Comparison of ENCODE assay signal across 1 cellular context in the genomic region with DNA sequence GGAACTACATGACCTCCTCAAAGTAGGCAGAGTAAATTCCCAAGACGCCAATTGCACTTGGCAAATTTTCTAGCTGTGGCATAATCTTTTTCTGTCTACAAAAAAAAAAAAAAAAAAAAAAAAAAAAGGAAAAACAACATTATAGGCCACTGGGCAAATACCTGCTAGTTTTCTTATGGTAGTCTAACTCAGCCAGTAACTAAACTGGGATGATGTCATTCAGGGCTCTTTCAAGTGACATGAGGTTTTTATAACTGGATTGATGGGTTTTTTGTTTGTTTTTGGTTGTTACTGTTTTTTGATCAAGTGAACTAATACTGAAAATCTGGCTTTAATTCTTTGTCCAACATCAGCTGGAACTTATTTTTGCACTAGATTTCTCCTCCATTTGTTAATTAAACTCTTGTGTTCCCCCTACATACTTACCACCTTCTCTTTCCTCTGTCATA.
A peak's percentile ranks its signal among the peaks of the same experiment; 100 is the strongest.
TF ChIP-seq lines count a peak whose summit lies in the region.

No MANE protein-coding gene starts in this region.

TF ChIP-seq in HEK293, 187 proteins besides CTCF, POLR2A, EP300 and RAD21 (continued from another document):
- TF ChIP-seq, protein P1, sequence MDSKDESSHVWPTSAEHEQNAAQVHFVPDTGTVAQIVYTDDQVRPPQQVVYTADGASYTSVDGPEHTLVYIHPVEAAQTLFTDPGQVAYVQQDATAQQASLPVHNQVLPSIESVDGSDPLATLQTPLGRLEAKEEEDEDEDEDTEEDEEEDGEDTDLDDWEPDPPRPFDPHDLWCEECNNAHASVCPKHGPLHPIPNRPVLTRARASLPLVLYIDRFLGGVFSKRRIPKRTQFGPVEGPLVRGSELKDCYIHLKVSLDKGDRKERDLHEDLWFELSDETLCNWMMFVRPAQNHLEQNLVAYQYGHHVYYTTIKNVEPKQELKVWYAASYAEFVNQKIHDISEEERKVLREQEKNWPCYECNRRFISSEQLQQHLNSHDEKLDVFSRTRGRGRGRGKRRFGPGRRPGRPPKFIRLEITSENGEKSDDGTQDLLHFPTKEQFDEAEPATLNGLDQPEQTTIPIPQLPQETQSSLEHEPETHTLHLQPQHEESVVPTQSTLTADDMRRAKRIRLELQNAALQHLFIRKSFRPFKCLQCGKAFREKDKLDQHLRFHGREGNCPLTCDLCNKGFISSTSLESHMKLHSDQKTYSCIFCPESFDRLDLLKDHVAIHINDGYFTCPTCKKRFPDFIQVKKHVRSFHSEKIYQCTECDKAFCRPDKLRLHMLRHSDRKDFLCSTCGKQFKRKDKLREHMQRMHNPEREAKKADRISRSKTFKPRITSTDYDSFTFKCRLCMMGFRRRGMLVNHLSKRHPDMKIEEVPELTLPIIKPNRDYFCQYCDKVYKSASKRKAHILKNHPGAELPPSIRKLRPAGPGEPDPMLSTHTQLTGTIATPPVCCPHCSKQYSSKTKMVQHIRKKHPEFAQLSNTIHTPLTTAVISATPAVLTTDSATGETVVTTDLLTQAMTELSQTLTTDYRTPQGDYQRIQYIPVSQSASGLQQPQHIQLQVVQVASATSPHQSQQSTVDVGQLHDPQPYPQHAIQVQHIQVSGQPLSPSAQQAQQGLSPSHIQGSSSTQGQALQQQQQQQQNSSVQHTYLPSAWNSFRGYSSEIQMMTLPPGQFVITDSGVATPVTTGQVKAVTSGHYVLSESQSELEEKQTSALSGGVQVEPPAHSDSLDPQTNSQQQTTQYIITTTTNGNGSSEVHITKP (tag by site-specific recombination; IDR thresholded peaks at IDR 0.05): peak; percentile 98
- TF ChIP-seq ZNF621 (tag by site-specific recombination; IDR thresholded peaks at IDR 0.05) (no peak), ZNF521 (tag by site-specific recombination; IDR thresholded peaks at IDR 0.05) (no peak), ZNF747 (tag by site-specific recombination; IDR thresholded peaks at IDR 0.05) (no peak), ZSCAN23 (tag by site-specific recombination; IDR thresholded peaks at IDR 0.05) (peak; percentile 36; the same call in 1 of the 2 replicates), KLF10 (tag by site-specific recombination; IDR thresholded peaks at IDR 0.05) (peak; percentile 53; the same call in 1 of the 2 replicates), ZNF660 (tag by site-specific recombination; IDR thresholded peaks at IDR 0.05) (0 out of 2 replicates have a peak, but pooled peaks have one; percentile 33), FEZF1 (tag by site-specific recombination; IDR thresholded peaks at IDR 0.05) (peak; percentile 60), ZNF664 (tag by site-specific recombination; IDR thresholded peaks at IDR 0.05) (peak; percentile 96), ZBTB21 (tag by site-specific recombination; IDR thresholded peaks at IDR 0.05) (peak; percentile 77), KLF8 (tag by site-specific recombination; IDR thresholded peaks at IDR 0.05) (peak; percentile 46), ZNF785 (tag by site-specific recombination; IDR thresholded peaks at IDR 0.05) (no peak), ZBTB20 (tag by site-specific recombination; IDR thresholded peaks at IDR 0.05) (no peak)
- TF ChIP-seq, protein P2, sequence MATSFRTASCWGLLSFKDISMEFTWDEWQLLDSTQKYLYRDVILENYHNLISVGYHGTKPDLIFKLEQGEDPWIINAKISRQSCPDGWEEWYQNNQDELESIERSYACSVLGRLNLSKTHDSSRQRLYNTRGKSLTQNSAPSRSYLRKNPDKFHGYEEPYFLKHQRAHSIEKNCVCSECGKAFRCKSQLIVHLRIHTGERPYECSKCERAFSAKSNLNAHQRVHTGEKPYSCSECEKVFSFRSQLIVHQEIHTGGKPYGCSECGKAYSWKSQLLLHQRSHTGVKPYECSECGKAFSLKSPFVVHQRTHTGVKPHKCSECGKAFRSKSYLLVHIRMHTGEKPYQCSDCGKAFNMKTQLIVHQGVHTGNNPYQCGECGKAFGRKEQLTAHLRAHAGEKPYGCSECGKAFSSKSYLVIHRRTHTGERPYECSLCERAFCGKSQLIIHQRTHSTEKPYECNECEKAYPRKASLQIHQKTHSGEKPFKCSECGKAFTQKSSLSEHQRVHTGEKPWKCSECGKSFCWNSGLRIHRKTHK (tag by site-specific recombination; IDR thresholded peaks at IDR 0.05): no peak
- TF ChIP-seq, protein P3, sequence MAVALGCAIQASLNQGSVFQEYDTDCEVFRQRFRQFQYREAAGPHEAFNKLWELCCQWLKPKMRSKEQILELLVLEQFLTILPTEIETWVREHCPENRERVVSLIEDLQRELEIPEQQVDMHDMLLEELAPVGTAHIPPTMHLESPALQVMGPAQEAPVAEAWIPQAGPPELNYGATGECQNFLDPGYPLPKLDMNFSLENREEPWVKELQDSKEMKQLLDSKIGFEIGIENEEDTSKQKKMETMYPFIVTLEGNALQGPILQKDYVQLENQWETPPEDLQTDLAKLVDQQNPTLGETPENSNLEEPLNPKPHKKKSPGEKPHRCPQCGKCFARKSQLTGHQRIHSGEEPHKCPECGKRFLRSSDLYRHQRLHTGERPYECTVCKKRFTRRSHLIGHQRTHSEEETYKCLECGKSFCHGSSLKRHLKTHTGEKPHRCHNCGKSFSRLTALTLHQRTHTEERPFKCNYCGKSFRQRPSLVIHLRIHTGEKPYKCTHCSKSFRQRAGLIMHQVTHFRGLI (tag by site-specific recombination; IDR thresholded peaks at IDR 0.05): peak; percentile 20; the same call in 1 of the 2 replicates
